Comparison of ENCODE assay signal across 14 cellular contexts in the genomic region with DNA sequence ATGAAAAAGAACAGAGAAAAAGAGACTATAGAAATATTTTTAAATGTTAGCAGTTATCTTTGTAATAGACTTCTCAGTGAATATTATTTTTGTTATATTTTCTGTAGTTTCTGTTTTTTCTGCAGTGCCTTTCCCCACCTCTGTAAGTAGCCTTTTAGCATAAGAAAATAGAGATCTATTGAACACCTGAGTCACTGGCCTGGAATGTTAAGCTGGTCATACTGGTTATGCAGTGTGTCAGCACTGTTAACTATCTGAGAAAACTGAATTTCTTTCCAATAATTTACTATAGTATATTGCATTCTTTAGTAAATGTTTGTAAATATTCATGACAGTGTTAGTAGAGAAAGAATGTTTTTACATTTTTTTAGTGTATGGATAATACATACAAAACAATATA.
DNase-seq lines count a peak whose midpoint lies in the region; TF ChIP-seq lines count a peak whose summit lies in the region.
"Had no signal": no experiment of that assay in that cellular context is flagged by ENCODE, and none has a peak within 500 bp of the region (broad histone marks: within the 10 kb centered on the region; RNA-seq: fewer than 3 reads in every experiment).

No MANE protein-coding gene starts in this region.

- no peak overlapping the region for H3K27ac ChIP-seq in RWPE1
- H3K27ac ChIP-seq in prostate gland = no peak overlapping the region
- H3K27ac ChIP-seq: ascending aorta, esophagus squamous epithelium, stomach had no signal

- no peak for TF ChIP-seq POLR2A in prostate gland (IDR thresholded peaks at IDR 0.05)

- no peaks in the 10 kb centered on the region for H3K4me1 ChIP-seq in prostate gland (replicated peaks)
- H3K4me1 ChIP-seq: ascending aorta, esophagus squamous epithelium had no signal

- DNase-seq in H7 = peak; percentile 31
- DNase-seq in RWPE1 (ENCODE audit: low spot score) = peak; percentile 45
- DNase-seq in foreskin fibroblast = peak; percentile 69 to 84
- DNase-seq in retinal pigment epithelial cell (ENCODE audit: low read depth) = peak; percentile 69
- DNase-seq in prostate gland (ENCODE audit: low spot score) = no peak
- DNase-seq in AML-193 (lab: John Stamatoyannopoulos, UW) = no peak
- no peak for DNase-seq in COLO829 (ENCODE audit: low spot score)
- DNase-seq in GM19240 (ENCODE audit: insufficient read length, low spot score) = no peak
- DNase-seq: esophagus squamous epithelium; naive thymus-derived CD4-positive, alpha-beta T cell; NCI-H1436 treated with DMSO at 0.1 percent for 48 hours; stomach; T-helper 9 cell had no signal

- H3K4me3 ChIP-seq in H7 (ENCODE audit: insufficient read depth, low read depth, low read length) = no peak overlapping the region
- no peak overlapping the region for H3K4me3 ChIP-seq in foreskin fibroblast (ENCODE audit: low read depth in 1 of 2, low read length in 2 of 2)
- H3K4me3 ChIP-seq in retinal pigment epithelial cell (ENCODE audit: low read length) = no peak overlapping the region
- H3K4me3 ChIP-seq in prostate gland = no peak overlapping the region
- H3K4me3 ChIP-seq: ascending aorta, esophagus squamous epithelium, stomach had no signal

- POLR2A ChIA-PET in RWPE1 (lab: Yijun Ruan, JAX; ENCODE audit: low non-redundant PET) = no interaction called here

- H3K36me3 ChIP-seq in H7 (replicated peaks; ENCODE audit: control insufficient read depth, insufficient read depth, low read length) = no peaks in the 10 kb centered on the region
- no peaks in the 10 kb centered on the region for H3K36me3 ChIP-seq in prostate gland
- H3K36me3 ChIP-seq: esophagus squamous epithelium had no signal

- intact Hi-C loops in prostate gland (cut with DNase I) = no loop called here

- TF ChIP-seq CTCF in RWPE1 (conservative IDR thresholded peaks at IDR 0.05; ENCODE audit: low read depth) (no peak), foreskin fibroblast (IDR thresholded peaks at IDR 0.05; ENCODE audit: low read depth, low read length) (no peak), retinal pigment epithelial cell (conservative IDR thresholded peaks at IDR 0.05; ENCODE audit: low read depth, low read length) (no peak), prostate gland (IDR thresholded peaks at IDR 0.05) (no peak)

- H3K27me3 ChIP-seq in H7 (ENCODE audit: control insufficient read depth, insufficient read depth, low read length) = no peaks in the 10 kb centered on the region
- no peaks in the 10 kb centered on the region for H3K27me3 ChIP-seq in prostate gland (replicated peaks; ENCODE audit: insufficient read depth)
- H3K27me3 ChIP-seq: ascending aorta, esophagus squamous epithelium, stomach had no signal

- CTCF ChIA-PET in RWPE1 (lab: Yijun Ruan, JAX) = no interaction called here

- H3K9me3 ChIP-seq in prostate gland = no peaks in the 10 kb centered on the region
- H3K9me3 ChIP-seq: ascending aorta, esophagus squamous epithelium, stomach had no signal

Comparison
In these comparisons a context has a peak if more than half of its experiments do, and no peak if none do; other contexts are left out.
1. DNase-seq: peak in H7 (single experiment), RWPE1 (single experiment), foreskin fibroblast (2 of 2) and retinal pigment epithelial cell (single experiment); none in prostate gland (single experiment), AML-193 (0 of 2), COLO829 (single experiment) and GM19240 (single experiment).